Comparison of ENCODE assay signal across 10 cellular contexts in genomic region chr17:78125138-78125913, GRCh38. TPM values are rescaled to one million over a fixed set of nuclear protein-coding genes. Genes with fewer than 3 reads are reported as not detected.
A peak's percentile ranks its signal among the peaks of the same experiment; 100 is the strongest.
DNase-seq lines count a peak whose midpoint lies in the region; ATAC-seq and TF ChIP-seq lines count a peak whose summit lies in the region.
"Had no signal": no experiment of that assay in that cellular context is flagged by ENCODE, and none has a peak within 500 bp of the region (broad histone marks: within the 10 kb centered on the region; RNA-seq: fewer than 3 reads in every experiment).

No MANE protein-coding gene starts in this region.

- peak overlapping the region; percentile 92 for H3K27ac ChIP-seq in CD4-positive, alpha-beta T cell (ENCODE audit: low read depth, low read length)

- no peak for ATAC-seq in CD4-positive, alpha-beta T cell (ENCODE audit: poor library complexity)
- ATAC-seq in natural killer cell, result no peak
- no peak for ATAC-seq in HG03097 (IDR thresholded peaks at IDR 0.05; ENCODE audit: low FRiP score, unreplicated experiment)
- ATAC-seq in GM19455 (IDR thresholded peaks at IDR 0.05; ENCODE audit: unreplicated experiment), result no peak
- no peak for ATAC-seq in GM18909 (IDR thresholded peaks at IDR 0.05; ENCODE audit: poor library complexity, unreplicated experiment)

- intact Hi-C loops in CD4-positive, alpha-beta T cell (cut with DNase I, micrococcal nuclease), result loop anchor here (5.0 to 10.0 kb wide), 4 partner anchors 127 to 299 kb away; partner anchors contain the start of gene SOCS3 (in 1 of the 2)
- intact Hi-C loops in natural killer cell (cut with micrococcal nuclease), result no loop called here

- peak overlapping the region; percentile 84 for H3K4me3 Mint-ChIP-seq in CD4-positive, alpha-beta T cell
- H3K4me3 Mint-ChIP-seq in activated naive CD8-positive, alpha-beta T cell treated with anti-CD3 and anti-CD28 coated beads for 36 hours, result peak overlapping the region; percentile 90
- H3K4me3 Mint-ChIP-seq in natural killer cell, result peak overlapping the region; percentile 57

- CTCF ChIA-PET in CD4-positive, alpha-beta T cell (lab: Charles Lee), result interaction anchor here (1.4 to 6.5 kb wide), 4 partner anchors 9 to 51 kb away, joined by 3 to 28 read pairs (median 16); no protein-coding TSS in a partner anchor

- peaks cover 85% of the 10 kb centered on the region for H3K36me3 Mint-ChIP-seq in CD4-positive, alpha-beta T cell (ENCODE audit: low read depth)
- H3K36me3 Mint-ChIP-seq in activated naive CD8-positive, alpha-beta T cell treated with anti-CD3 and anti-CD28 coated beads for 36 hours, result peaks cover 45% of the 10 kb centered on the region
- no peaks in the 10 kb centered on the region for H3K36me3 Mint-ChIP-seq in natural killer cell

- TF ChIP-seq CTCF in CD4-positive, alpha-beta T cell (IDR thresholded peaks at IDR 0.05), result no peak
- no peak for TF ChIP-seq CTCF in natural killer cell (IDR thresholded peaks at IDR 0.05)

- H3K9me3 ChIP-seq in CD4-positive, alpha-beta T cell (ENCODE audit: control insufficient read depth, low read length), result no peaks in the 10 kb centered on the region

- H3K4me1 Mint-ChIP-seq in CD4-positive, alpha-beta T cell (ENCODE audit: low read depth), result peaks cover 73% of the 10 kb centered on the region
- H3K4me1 Mint-ChIP-seq in activated naive CD8-positive, alpha-beta T cell treated with anti-CD3 and anti-CD28 coated beads for 36 hours, result peaks cover 58% of the 10 kb centered on the region
- peaks cover 48 to 74% of the 10 kb centered on the region in 2 donors for H3K4me1 Mint-ChIP-seq in natural killer cell

- no peaks in the 10 kb centered on the region for H3K9me3 Mint-ChIP-seq in CD4-positive, alpha-beta T cell
- no peaks in the 10 kb centered on the region for H3K9me3 Mint-ChIP-seq in activated naive CD8-positive, alpha-beta T cell treated with anti-CD3 and anti-CD28 coated beads for 36 hours
- H3K9me3 Mint-ChIP-seq in natural killer cell, result no peaks in the 10 kb centered on the region

- peak in 4 of 10 experiments; percentile 47 to 63 (median 52) for DNase-seq in CD4-positive, alpha-beta T cell
- peak; percentile 41 to 50 for DNase-seq in Kasumi-1 (lab: John Stamatoyannopoulos, UW)
- DNase-seq in activated naive CD8-positive, alpha-beta T cell treated with anti-CD3 and anti-CD28 coated beads for 36 hours, result peak; percentile 50
- no peak for DNase-seq in natural killer cell
- DNase-seq in NCI-H1417 (lab: John Stamatoyannopoulos, UW), result no peak
- DNase-seq: NCI-H345, T1000 had no signal

- H3K27me3 Mint-ChIP-seq in CD4-positive, alpha-beta T cell, result no peaks in the 10 kb centered on the region
- H3K27me3 Mint-ChIP-seq in activated naive CD8-positive, alpha-beta T cell treated with anti-CD3 and anti-CD28 coated beads for 36 hours, result no peaks in the 10 kb centered on the region
- no peaks in the 10 kb centered on the region for H3K27me3 Mint-ChIP-seq in natural killer cell (ENCODE audit: low read depth in 2 of 2)

- no peaks in the 10 kb centered on the region for H3K27me3 ChIP-seq in CD4-positive, alpha-beta T cell (ENCODE audit: control insufficient read depth, insufficient read depth, low read length)

- POLR2A ChIA-PET in CD4-positive, alpha-beta T cell (lab: Charles Lee), result interaction anchor here (0.9 to 15.4 kb wide), 7 partner anchors 12 to 984 kb away, joined by 3 to 766 read pairs (median 5); partner anchors contain the start of genes SEC14L1 and TMC8

- peak overlapping the region; percentile 83 for H3K27ac Mint-ChIP-seq in CD4-positive, alpha-beta T cell
- peak overlapping the region; percentile 66 for H3K27ac Mint-ChIP-seq in activated naive CD8-positive, alpha-beta T cell treated with anti-CD3 and anti-CD28 coated beads for 36 hours
- peak overlapping the region; percentile 31 to 87 for H3K27ac Mint-ChIP-seq in natural killer cell

RNA-seq across cellular contexts. Expression of gene TMC6, which starts 3.2 kb away (rescaled TPM):
- total RNA-seq in CD4-positive, alpha-beta T cell, result 100 to 1,000 TPM; 645 to 659 TPM
- 100 to 1,000 TPM; 119 to 125 TPM for total RNA-seq in activated naive CD8-positive, alpha-beta T cell treated with anti-CD3 and anti-CD28 coated beads for 36 hours
- total RNA-seq in natural killer cell, result 100 to 1,000 TPM; 653 to 825 (median 687) TPM

RNA-seq across cellular contexts. Expression of gene TMC8, which starts 5.2 kb away (rescaled TPM):
- 100 to 1,000 TPM; 567 to 577 TPM for total RNA-seq in CD4-positive, alpha-beta T cell
- 100 to 1,000 TPM; 133 to 136 TPM for total RNA-seq in activated naive CD8-positive, alpha-beta T cell treated with anti-CD3 and anti-CD28 coated beads for 36 hours
- 100 to 1,000 TPM; 401 to 551 (median 435) TPM for total RNA-seq in natural killer cell

RNA-seq across cellular contexts. Expression of gene C17orf99, which starts 20.9 kb away (rescaled TPM):
- total RNA-seq in CD4-positive, alpha-beta T cell, result not detected
- not detected for total RNA-seq in activated naive CD8-positive, alpha-beta T cell treated with anti-CD3 and anti-CD28 coated beads for 36 hours
- total RNA-seq in natural killer cell, result not detected

RNA-seq across cellular contexts. Expression of gene SYNGR2, which starts 43.1 kb away (rescaled TPM):
- 10 to 100 TPM; 34.9 to 41.3 TPM for total RNA-seq in CD4-positive, alpha-beta T cell
- 100 to 1,000 TPM; 126 to 127 TPM for total RNA-seq in activated naive CD8-positive, alpha-beta T cell treated with anti-CD3 and anti-CD28 coated beads for 36 hours
- total RNA-seq in natural killer cell, result 10 to 100 TPM; 41.2 to 62.1 (median 43.5) TPM

Comparison
In these comparisons a context has a peak if more than half of its experiments do, and no peak if none do; other contexts are left out.
1. DNase-seq: peak in Kasumi-1 (2 of 2) and activated naive CD8-positive, alpha-beta T cell treated with anti-CD3 and anti-CD28 coated beads for 36 hours (single experiment); none in natural killer cell (single experiment) and NCI-H1417 (0 of 3).
2. RNA of gene TMC6, which starts 3.2 kb away (total RNA-seq): 653 to 825 TPM in natural killer cell and 645 to 659 TPM in CD4-positive, alpha-beta T cell; 119 to 125 TPM in activated naive CD8-positive, alpha-beta T cell treated with anti-CD3 and anti-CD28 coated beads for 36 hours; every median in the first group is over 4 times any median in the second.
3. Peak in every context shown above with its lines, with median percentiles within 50 percentile points of each other: H3K27ac Mint-ChIP-seq and H3K4me3 Mint-ChIP-seq.